ENCODE assay signal across 28 cellular contexts in genomic region chr18:70015127-70015526, GRCh38.
DNase-seq lines count a peak whose midpoint lies in the region; ATAC-seq and TF ChIP-seq lines count a peak whose summit lies in the region.
"Had no signal": no experiment of that assay in that cellular context is flagged by ENCODE, and none has a peak within 500 bp of the region (broad histone marks: within the 10 kb centered on the region; RNA-seq: fewer than 3 reads in every experiment).

No MANE protein-coding gene starts in this region.

- peaks cover 6 to 18% of the 10 kb centered on the region in 2 donors for H3K4me1 ChIP-seq in thyroid gland
- no peaks in the 10 kb centered on the region for H3K4me1 ChIP-seq in CD8-positive, alpha-beta T cell (ENCODE audit: insufficient read depth, low read length)
- H3K4me1 ChIP-seq: gastroesophageal sphincter, neural progenitor cell had no signal

- POLR2A ChIA-PET in CD8-positive, alpha-beta T cell (lab: Charles Lee), result no interaction called here

- peak overlapping the region; percentile 55 to 84 (median 63) for H3K27ac ChIP-seq in thyroid gland
- H3K27ac ChIP-seq in CD8-positive, alpha-beta T cell (ENCODE audit: low read depth, low read length), result no peak overlapping the region
- H3K27ac ChIP-seq: 22Rv1, gastroesophageal sphincter, neural progenitor cell had no signal

- peaks cover 7% of the 10 kb centered on the region for H3K4me1 Mint-ChIP-seq in mesothelial cell of epicardium
- no peaks in the 10 kb centered on the region for H3K4me1 Mint-ChIP-seq in CD8-positive, alpha-beta T cell (ENCODE audit: low read depth)
- H3K4me1 Mint-ChIP-seq: endodermal cell; immature natural killer cell; memory B cell; neural progenitor cell; stimulated activated memory B cell treated with anti-CD40 and anti-IgM and Interleukin-4, amounts not matched to agents 10 μg/mL and 1 μg/mL and 100 μg/mL, for 72 hours; T-cell had no signal

- DNase-seq in NCI-H1092 (lab: John Stamatoyannopoulos, UW) (peak; percentile 2), NCI-H1092 treated with DMSO at 0.1 percent for 48 hours (lab: John Stamatoyannopoulos, UW) (no peak), glomerular visceral epithelial cell (ENCODE audit: extremely low spot score) (peak; percentile 31), mesothelial cell of epicardium (ENCODE audit: low spot score in 2 of 2, unreplicated experiment in 2 of 2) (no peak), thyroid gland (peak; percentile 83 to 86), OCI-M1 (lab: John Stamatoyannopoulos, UW) (no peak), NCI-H345 (lab: John Stamatoyannopoulos, UW) (no peak)
- DNase-seq in CD8-positive, alpha-beta T cell, result no peak
- DNase-seq: activated T-cell treated with anti-CD3 and anti-CD28 coated beads, Interleukin-2, amount 50 U/mL, for 24 hours; central memory CD4-positive, alpha-beta T cell; endodermal cell; immature natural killer cell; Karpas-422; NCI-H1436; NCI-H2081; NCI-H774; RPMI8226; stimulated activated CD4-positive, alpha-beta T cell treated with anti-CD3 and anti-CD28 coated beads, Interleukin-15, amount 100 ng/mL, for 24 hours; substantia nigra; T-cell had no signal

- no peak overlapping the region for H3K4me3 ChIP-seq in thyroid gland (replicated peaks in 1 of 3)
- no peak overlapping the region for H3K4me3 ChIP-seq in CD8-positive, alpha-beta T cell (ENCODE audit: low read depth, low read length)
- H3K4me3 ChIP-seq: gastroesophageal sphincter, neural progenitor cell had no signal

- WGBS in thyroid gland, 2 donors, result 23 to 43% methylated on average over 7 of the region's 7 CpGs

- H3K27ac Mint-ChIP-seq in mesothelial cell of epicardium, result peak overlapping the region; percentile 59
- H3K27ac Mint-ChIP-seq in CD8-positive, alpha-beta T cell, result no peak overlapping the region
- H3K27ac Mint-ChIP-seq: activated T-cell treated with anti-CD3 and anti-CD28 coated beads, Interleukin-2, amount 50 U/mL, for 24 hours; CD14-positive monocyte; dendritic cell treated with granulocyte-macrophage colony-stimulating factor and Interleukin-4, amounts not matched to agents 40 ng/mL and 50 ng/mL, for 4 days; endodermal cell; immature natural killer cell; memory B cell; neural progenitor cell; stimulated activated memory B cell treated with anti-CD40 and anti-IgM and Interleukin-4, amounts not matched to agents 10 μg/mL and 1 μg/mL and 100 μg/mL, for 72 hours; T-cell had no signal

- no peaks in the 10 kb centered on the region for H3K36me3 ChIP-seq in thyroid gland
- H3K36me3 ChIP-seq in CD8-positive, alpha-beta T cell (ENCODE audit: insufficient read depth, low read length), result peaks cover 10% of the 10 kb centered on the region
- H3K36me3 ChIP-seq: neural progenitor cell had no signal

- ATAC-seq in CD8-positive, alpha-beta T cell, result no peak
- ATAC-seq: esophagus mucosa; gastroesophageal sphincter; stimulated activated memory B cell treated with anti-CD40 and anti-IgM and Interleukin-4, amounts not matched to agents 10 μg/mL and 1 μg/mL and 100 μg/mL, for 72 hours; T-cell had no signal

- no peaks in the 10 kb centered on the region for H3K27me3 Mint-ChIP-seq in mesothelial cell of epicardium (ENCODE audit: low read depth)
- no peaks in the 10 kb centered on the region for H3K27me3 Mint-ChIP-seq in CD8-positive, alpha-beta T cell (ENCODE audit: low read depth)
- H3K27me3 Mint-ChIP-seq: activated T-cell treated with anti-CD3 and anti-CD28 coated beads, Interleukin-2, amount 50 U/mL, for 24 hours; dendritic cell treated with granulocyte-macrophage colony-stimulating factor and Interleukin-4, amounts not matched to agents 40 ng/mL and 50 ng/mL, for 4 days; memory B cell; stimulated activated memory B cell treated with anti-CD40 and anti-IgM and Interleukin-4, amounts not matched to agents 10 μg/mL and 1 μg/mL and 100 μg/mL, for 72 hours; T-cell had no signal

- no peaks in the 10 kb centered on the region for H3K9me3 ChIP-seq in thyroid gland
- no peaks in the 10 kb centered on the region for H3K9me3 ChIP-seq in CD8-positive, alpha-beta T cell (ENCODE audit: low read length)

- H3K27me3 ChIP-seq in thyroid gland, result no peaks in the 10 kb centered on the region
- no peaks in the 10 kb centered on the region for H3K27me3 ChIP-seq in CD8-positive, alpha-beta T cell (ENCODE audit: insufficient read depth, low read length)
- H3K27me3 ChIP-seq: gastroesophageal sphincter, neural progenitor cell had no signal

- H3K4me3 Mint-ChIP-seq in mesothelial cell of epicardium, result no peak overlapping the region
- H3K4me3 Mint-ChIP-seq in CD8-positive, alpha-beta T cell, result no peak overlapping the region
- H3K4me3 Mint-ChIP-seq: activated T-cell treated with anti-CD3 and anti-CD28 coated beads, Interleukin-2, amount 50 U/mL, for 24 hours; CD14-positive monocyte; dendritic cell treated with granulocyte-macrophage colony-stimulating factor and Interleukin-4, amounts not matched to agents 40 ng/mL and 50 ng/mL, for 4 days; endodermal cell; immature natural killer cell; memory B cell; neural progenitor cell; stimulated activated memory B cell treated with anti-CD40 and anti-IgM and Interleukin-4, amounts not matched to agents 10 μg/mL and 1 μg/mL and 100 μg/mL, for 72 hours; T-cell had no signal

- intact Hi-C loops in thyroid gland (cut with DNase I), result no loop called here
- intact Hi-C loops in CD8-positive, alpha-beta T cell (cut with DNase I, micrococcal nuclease), result no loop called here

- no peak for TF ChIP-seq CTCF in mesothelial cell of epicardium (IDR thresholded peaks at IDR 0.05; ENCODE audit: unreplicated experiment)
- no peak for TF ChIP-seq CTCF in thyroid gland (IDR thresholded peaks at IDR 0.05)
- no peak for TF ChIP-seq CTCF in CD8-positive, alpha-beta T cell (IDR thresholded peaks at IDR 0.05)

- CTCF ChIA-PET in CD8-positive, alpha-beta T cell (lab: Charles Lee), result no interaction called here

- H3K9me3 Mint-ChIP-seq in mesothelial cell of epicardium, result peaks cover 13% of the 10 kb centered on the region
- H3K9me3 Mint-ChIP-seq in CD8-positive, alpha-beta T cell, result peaks cover 7% of the 10 kb centered on the region

- no peak for TF ChIP-seq POLR2A in thyroid gland (IDR thresholded peaks at IDR 0.05)

- peaks cover 18% of the 10 kb centered on the region for H3K36me3 Mint-ChIP-seq in mesothelial cell of epicardium
- H3K36me3 Mint-ChIP-seq in CD8-positive, alpha-beta T cell, result peaks cover 69% of the 10 kb centered on the region

Comparison
In these comparisons a context has a peak if more than half of its experiments do, and no peak if none do; other contexts are left out.
1. DNase-seq: peak in NCI-H1092 (single experiment), glomerular visceral epithelial cell (single experiment) and thyroid gland (2 of 2); none in NCI-H1092 treated with DMSO at 0.1 percent for 48 hours (single experiment), mesothelial cell of epicardium (0 of 2), CD8-positive, alpha-beta T cell (0 of 7), OCI-M1 (single experiment) and NCI-H345 (single experiment).